23 cellular contexts compared by ENCODE assay signal in genomic region chr17:60514053-60514452, GRCh38. TPM values are rescaled to one million over a fixed set of nuclear protein-coding genes. Genes with fewer than 3 reads are reported as not detected.
A peak's percentile ranks its signal among the peaks of the same experiment; 100 is the strongest.
DNase-seq lines count a peak whose midpoint lies in the region; ATAC-seq, FAIRE-seq and TF ChIP-seq lines count a peak whose summit lies in the region.
"Had no signal": no experiment of that assay in that cellular context is flagged by ENCODE, and none has a peak within 500 bp of the region (broad histone marks: within the 10 kb centered on the region; RNA-seq: fewer than 3 reads in every experiment).

No MANE protein-coding gene starts in this region.

- no peak for TF ChIP-seq CTCF in HepG2 (CRISPR knock-in tag; IDR thresholded peaks at IDR 0.05)
- TF ChIP-seq CTCF in right lobe of liver (IDR thresholded peaks at IDR 0.05), result no peak
- TF ChIP-seq CTCF in left lung (IDR thresholded peaks at IDR 0.05), result no peak
- TF ChIP-seq CTCF in thyroid gland (IDR thresholded peaks at IDR 0.05), result no peak

- CTCF ChIA-PET in HepG2 (lab: Yijun Ruan, JAX; ENCODE audit: low intra/inter-chr PET ratio, low total read pairs), result no interaction called here

- TF ChIP-seq POLR2A in HepG2 (IDR thresholded peaks at IDR 0.05; ENCODE audit: insufficient read depth in 1 of 2, low read depth in 2 of 2, low read length in 2 of 2) (no peak), right lobe of liver (IDR thresholded peaks at IDR 0.05) (no peak), thyroid gland (IDR thresholded peaks at IDR 0.05) (no peak)

- ATAC-seq in HepG2, result peak; percentile 52; the same call in 1 of the 3 replicates
- ATAC-seq in right lobe of liver, result no peak
- ATAC-seq in T-helper 17 cell, result no peak
- peak; percentile 54 for ATAC-seq in left lung
- ATAC-seq: HCT116 had no signal

- H3K9ac ChIP-seq in HepG2 (ENCODE audit: insufficient read depth, low read depth, low read length), result no peak overlapping the region

- H2AFZ ChIP-seq in HepG2 (ENCODE audit: low read length), result no peak overlapping the region

- DNase-seq in HepG2 (ENCODE audit: low spot score) (peak; percentile 42), right lobe of liver (no peak), T-helper 17 cell (no peak), left lung (no peak), thyroid gland (peak; percentile 38 to 39), CD1c-positive myeloid dendritic cell (ENCODE audit: extremely low spot score) (no peak), NCI-H1092 (lab: John Stamatoyannopoulos, UW) (no peak)
- DNase-seq in stimulated activated naive CD4-positive, alpha-beta T cell (lab: John Stamatoyannopoulos, UW), result no peak
- DNase-seq: Caco-2; CD4-positive, alpha-beta T cell; DND-41; GOT3; KBM-7; NCI-H1105 treated with DMSO at 0.1 percent for 48 hours; NCI-H2029 treated with DMSO at 0.1 percent for 48 hours; NCI-H226; NCI-H524; NCI-H774; NK-92 treated with Interleukin-12 subunit alpha and Interleukin-12 subunit beta, amount 100 ng/mL, for 24 hours; Peyer's patch; SJCRH30 had no signal

- H3K4me1 ChIP-seq in HepG2 (ENCODE audit: insufficient read depth, low read length), result peaks cover 11% of the 10 kb centered on the region
- H3K4me1 ChIP-seq in right lobe of liver, result no peaks in the 10 kb centered on the region
- H3K4me1 ChIP-seq in left lung, result no peaks in the 10 kb centered on the region
- peaks cover 6 to 12% of the 10 kb centered on the region in 2 donors for H3K4me1 ChIP-seq in thyroid gland
- H3K4me1 ChIP-seq: Caco-2, Peyer's patch, SJCRH30 had no signal

- peaks cover 11% of the 10 kb centered on the region for H4K20me1 ChIP-seq in HepG2 (ENCODE audit: insufficient read depth, low read length)

- no peak overlapping the region for H3K4me2 ChIP-seq in HepG2 (ENCODE audit: low read depth, low read length)

- no peak for TF ChIP-seq EP300 in HepG2 (IDR thresholded peaks at IDR 0.05; ENCODE audit: low read depth in 2 of 2, low read length in 2 of 2)
- TF ChIP-seq EP300 in HepG2 (CRISPR knock-in tag; IDR thresholded peaks at IDR 0.05; ENCODE audit: borderline replicate concordance), result no peak

- no peak for TF ChIP-seq RAD21 in HepG2 (CRISPR knock-in tag; IDR thresholded peaks at IDR 0.05)

- peaks cover 34% of the 10 kb centered on the region for H3K4me1 Mint-ChIP-seq in T-helper 17 cell

- H3K27me3 Mint-ChIP-seq in T-helper 17 cell, result no peaks in the 10 kb centered on the region
- H3K27me3 Mint-ChIP-seq: CD4-positive, alpha-beta T cell had no signal

- H3K4me3 ChIP-seq in HepG2 (replicated peaks in 1 of 3; ENCODE audit: insufficient read depth in 1 of 3, low read depth in 2 of 3, low read length in 3 of 3) (no peak overlapping the region), right lobe of liver (no peak overlapping the region), left lung (no peak overlapping the region), thyroid gland (replicated peaks in 1 of 3) (no peak overlapping the region)
- H3K4me3 ChIP-seq: Peyer's patch, SJCRH30 had no signal

- peaks cover 9 to 40% of the 10 kb centered on the region in 2 experiments for H3K36me3 ChIP-seq in HepG2 (replicated peaks in 1 of 2; ENCODE audit: control insufficient read depth in 1 of 2, insufficient read depth in 2 of 2, low read length in 2 of 2)
- peaks cover 0 to 1% (median 0%) of the 10 kb centered on the region in 4 donors for H3K36me3 ChIP-seq in right lobe of liver
- H3K36me3 ChIP-seq in left lung, result peaks cover 0 to 32% of the 10 kb centered on the region in 2 donors
- peaks cover 0 to 3% of the 10 kb centered on the region in 2 donors for H3K36me3 ChIP-seq in thyroid gland

- peak overlapping the region; percentile 60 for H3K27ac Mint-ChIP-seq in T-helper 17 cell
- H3K27ac Mint-ChIP-seq: CD4-positive, alpha-beta T cell had no signal

- no peaks in the 10 kb centered on the region for H3K9me3 ChIP-seq in HepG2 (ENCODE audit: low read length)
- no peaks in the 10 kb centered on the region for H3K9me3 ChIP-seq in right lobe of liver
- H3K9me3 ChIP-seq in T-helper 17 cell (ENCODE audit: control insufficient read depth, low read length, poor library complexity, severe bottlenecking), result no peaks in the 10 kb centered on the region
- no peaks in the 10 kb centered on the region for H3K9me3 ChIP-seq in left lung
- no peaks in the 10 kb centered on the region for H3K9me3 ChIP-seq in thyroid gland
- H3K9me3 ChIP-seq: Caco-2, Peyer's patch, SJCRH30 had no signal

- H3K27ac ChIP-seq in HepG2 (ENCODE audit: extremely low read length, insufficient read depth, low read length), result no peak overlapping the region
- H3K27ac ChIP-seq in right lobe of liver, result no peak overlapping the region
- H3K27ac ChIP-seq in left lung, result no peak overlapping the region
- peak overlapping the region in 1 of 3 donors; percentile 15 for H3K27ac ChIP-seq in thyroid gland
- H3K27ac ChIP-seq: Peyer's patch, SJCRH30 had no signal

- no peak overlapping the region for H3K4me3 Mint-ChIP-seq in T-helper 17 cell
- H3K4me3 Mint-ChIP-seq: CD4-positive, alpha-beta T cell had no signal

- FAIRE-seq in HepG2 (lab: Jason Lieb, UNC), result no peak
- FAIRE-seq: GM12892 had no signal

- WGBS in HepG2 (ENCODE audit: low lambda C conversion rate), result 92% methylated on average over 3 of the region's 3 CpGs
- 83% methylated on average over 3 of the region's 3 CpGs for whole genome bisulfite sequencing in right lobe of liver (ENCODE audit: insufficient coverage, low coverage, low lambda C conversion rate, missing lambda C conversion rate)
- 72 to 77% methylated on average over 3 of the region's 3 CpGs for WGBS in thyroid gland, 2 donors

- intact Hi-C loops in HepG2 (cut with micrococcal nuclease; ENCODE audit: unreplicated experiment), result no loop called here
- intact Hi-C loops in right lobe of liver (cut with DNase I), result no loop called here
- intact Hi-C loops in left lung (cut with DNase I), result no loop called here
- intact Hi-C loops in thyroid gland (cut with DNase I), result no loop called here

- POLR2A ChIA-PET in HepG2 (lab: Yijun Ruan, JAX), result interaction anchor here (1.2 kb wide), 2 partner anchors 13 to 85 kb away, joined by 4 read pairs; partner anchors contain the start of genes APPBP2 and PPM1D

- BruUV-seq in HepG2 (replicated peaks; lab: Mats Ljungman, UMichigan), result no TSS peak

- H3K27me3 ChIP-seq in HepG2 (ENCODE audit: control insufficient read depth in 1 of 2, insufficient read depth in 2 of 2, low read length in 2 of 2) (no peaks in the 10 kb centered on the region), right lobe of liver (no peaks in the 10 kb centered on the region), left lung (no peaks in the 10 kb centered on the region), thyroid gland (no peaks in the 10 kb centered on the region)
- H3K27me3 ChIP-seq: Peyer's patch, SJCRH30 had no signal

- peaks cover 73% of the 10 kb centered on the region for H3K79me2 ChIP-seq in HepG2 (ENCODE audit: insufficient read depth, low read length)

- peaks cover 2% of the 10 kb centered on the region for H3K36me3 Mint-ChIP-seq in T-helper 17 cell (ENCODE audit: low read depth)

- in situ Hi-C loops in HepG2 (cut with HindIII; ENCODE audit: extremely low pct_ligation_motif_present, low pct_unique_long_range_greater_than_20kb), result no loop called here

TF ChIP-seq in HepG2, 621 proteins besides CTCF, POLR2A, EP300 and RAD21 (continues in another document):
- TF ChIP-seq ZNF138 (CRISPR knock-in tag; IDR thresholded peaks at IDR 0.05; ENCODE audit: low read depth) (no peak), ZNF121 (CRISPR knock-in tag; IDR thresholded peaks at IDR 0.05) (peak; percentile 90), MAFF (IDR thresholded peaks at IDR 0.05; ENCODE audit: low read depth, low read length) (peak; percentile 49), ZNF557 (CRISPR knock-in tag; IDR thresholded peaks at IDR 0.05) (no peak), ZNF326 (CRISPR knock-in tag; IDR thresholded peaks at IDR 0.05; ENCODE audit: borderline replicate concordance) (no peak), GATAD2A (CRISPR knock-in tag; IDR thresholded peaks at IDR 0.05) (peak; percentile 28; the same call in 1 of the 2 replicates), SNAPC2 (CRISPR knock-in tag; IDR thresholded peaks at IDR 0.05) (no peak), TFDP2 (CRISPR knock-in tag; IDR thresholded peaks at IDR 0.05) (no peak)

RNA-seq across cellular contexts. Expression of gene APPBP2, which starts 12.0 kb away (rescaled TPM):
- 45.8 and 68.8 TPM in 2 replicates for total RNA-seq in HepG2 (2016; rRNA removed; fragmentation: Illumina TruSeq; extraction: Trizol)
- total RNA-seq in HepG2 (2016; cell fraction: cytosol; rRNA removed; fragmentation: Illumina TruSeq; extraction: Trizol; ENCODE audit: low read depth), result 5.2 and 7.9 TPM in 2 replicates
- total RNA-seq in HepG2 (2016; cell fraction: insoluble cytoplasmic fraction; rRNA removed; fragmentation: Illumina TruSeq; extraction: Trizol), result 49.0 and 68.2 TPM in 2 replicates
- 9.3 and 10.9 TPM in 2 replicates for total RNA-seq in HepG2 (2016; cell fraction: membrane; rRNA removed; fragmentation: Illumina TruSeq; extraction: Trizol)
- total RNA-seq in HepG2 (2016; cell fraction: nucleus; rRNA removed; fragmentation: Illumina TruSeq; extraction: Trizol), result 23.2 and 23.8 TPM in 2 replicates
- polyA plus RNA-seq in HepG2 (2011; rRNA removed), result 15.9 and 17.5 TPM in 2 replicates
- 5.6 and 9.8 TPM in 2 replicates for polyA plus RNA-seq in HepG2 (2011; cell fraction: cytosol; rRNA removed)
- polyA plus RNA-seq in HepG2 (2011; cell fraction: nucleus; rRNA removed), result 7.9 and 10.8 TPM in 2 replicates
- polyA plus RNA-seq in HepG2 (2012), result 19.1 and 29.9 TPM in 2 replicates
- polyA plus RNA-seq in HepG2 (2016; cell fraction: cytosol; fragmentation: Illumina TruSeq; extraction: Trizol; ENCODE audit: low read depth), result 0.89 and 1.1 TPM in 2 replicates
- 30.1 and 36.8 TPM in 2 replicates for polyA plus RNA-seq in HepG2 (2016; cell fraction: insoluble cytoplasmic fraction; fragmentation: Illumina TruSeq; extraction: Trizol; ENCODE audit: low read depth)
- 2.9 and 3.3 TPM in 2 replicates for polyA plus RNA-seq in HepG2 (2016; cell fraction: membrane; fragmentation: Illumina TruSeq; extraction: Trizol; ENCODE audit: low read depth)
- polyA plus RNA-seq in HepG2 (2016; cell fraction: nucleus; fragmentation: Illumina TruSeq; extraction: Trizol; ENCODE audit: insufficient read depth, low read depth), result 22.3 and 23.3 TPM in 2 replicates
- polyA minus RNA-seq in HepG2 (2011; rRNA and poly(A)+ RNA removed; ENCODE audit: low replicate concordance), result 18.9 and 33.5 TPM in 2 replicates
- polyA minus RNA-seq in HepG2 (2011; cell fraction: cytosol; rRNA and poly(A)+ RNA removed), result 26.9 and 27.8 TPM in 2 replicates
- polyA minus RNA-seq in HepG2 (2011; cell fraction: nucleus; rRNA and poly(A)+ RNA removed), result 31.4 and 41.6 TPM in 2 replicates
- total RNA-seq in right lobe of liver, result 10 to 100 TPM in 5 of 6 experiments, 1 to 10 TPM in 1; 8.7 to 19.3 (median 13.0) TPM
- 10 to 100 TPM; 17.5 to 26.7 TPM for total RNA-seq in T-helper 17 cell
- 10 to 100 TPM; 37.5 to 48.0 TPM for total RNA-seq in left lung
- 10 to 100 TPM; 33.1 to 49.0 (median 45.4) TPM for total RNA-seq in thyroid gland

Comparison
In these comparisons a context has a peak if more than half of its experiments do, and no peak if none do; other contexts are left out.
1. ATAC-seq: peak in HepG2 (single experiment) and left lung (single experiment); none in right lobe of liver (0 of 4) and T-helper 17 cell (single experiment).
2. DNase-seq: peak in HepG2 (single experiment) and thyroid gland (2 of 2); none in right lobe of liver (0 of 3), T-helper 17 cell (0 of 3), left lung (0 of 2), CD1c-positive myeloid dendritic cell (single experiment), NCI-H1092 (single experiment) and stimulated activated naive CD4-positive, alpha-beta T cell (0 of 6).